30 cellular contexts compared by ENCODE assay signal in genomic region chr1:234929369-234929768, GRCh38.
DNase-seq lines count a peak whose midpoint lies in the region; ATAC-seq and TF ChIP-seq lines count a peak whose summit lies in the region.
"Had no signal": no experiment of that assay in that cellular context is flagged by ENCODE, and none has a peak within 500 bp of the region (broad histone marks: within the 10 kb centered on the region; RNA-seq: fewer than 3 reads in every experiment).

No MANE protein-coding gene starts in this region.

- 0 out of 22 replicates have a peak overlapping the region, but pooled peaks of 1 of the 11 experiments have one; percentile 8 for H3K9ac ChIP-seq in BLaER1 treated with 17β-estradiol and CSF1 and Interleukin-3, amounts not matched to agents 10 nM and 100 nM
- H3K9ac ChIP-seq in neural progenitor cell = no peak overlapping the region

- no peak overlapping the region for H3K4me3 Mint-ChIP-seq in activated naive CD8-positive, alpha-beta T cell treated with anti-CD3 and anti-CD28 coated beads, Interleukin-2, amount 10 ng/mL, durations not matched to agents 7 days and 5 days
- no peak overlapping the region for H3K4me3 Mint-ChIP-seq in neural progenitor cell
- H3K4me3 Mint-ChIP-seq: activated T-cell treated with anti-CD3 and anti-CD28 coated beads, Interleukin-2, amount 50 U/mL, for 4 hours; CD8-positive, alpha-beta memory T cell had no signal

- no peaks in the 10 kb centered on the region for H3K27me3 Mint-ChIP-seq in activated naive CD8-positive, alpha-beta T cell treated with anti-CD3 and anti-CD28 coated beads, Interleukin-2, amount 10 ng/mL, durations not matched to agents 7 days and 5 days
- peaks cover 4% of the 10 kb centered on the region for H3K27me3 Mint-ChIP-seq in neural progenitor cell (ENCODE audit: insufficient read depth, low read depth)
- H3K27me3 Mint-ChIP-seq: CD8-positive, alpha-beta memory T cell; progenitor cell of endocrine pancreas had no signal

- no peaks in the 10 kb centered on the region for H3K9me3 Mint-ChIP-seq in activated naive CD8-positive, alpha-beta T cell treated with anti-CD3 and anti-CD28 coated beads, Interleukin-2, amount 10 ng/mL, durations not matched to agents 7 days and 5 days
- no peaks in the 10 kb centered on the region for H3K9me3 Mint-ChIP-seq in neural progenitor cell
- H3K9me3 Mint-ChIP-seq: activated T-cell treated with anti-CD3 and anti-CD28 coated beads, Interleukin-2, amount 50 U/mL, for 4 hours had no signal

- no peaks in the 10 kb centered on the region for H3K36me3 ChIP-seq in BLaER1 treated with 17β-estradiol and CSF1 and Interleukin-3, amounts not matched to agents 10 nM and 100 nM
- H3K36me3 ChIP-seq in neural progenitor cell = no peaks in the 10 kb centered on the region
- H3K36me3 ChIP-seq: heart left ventricle, neutrophil, sigmoid colon, tibial artery had no signal

- no peaks in the 10 kb centered on the region for H3F3A ChIP-seq in neural progenitor cell (ENCODE audit: low read depth)

- H3K27ac ChIP-seq in BLaER1 treated with 17β-estradiol and CSF1 and Interleukin-3, amounts not matched to agents 10 nM and 100 nM = peak overlapping the region in 3 of 11 experiments; percentile 0 to 26 (median 4); a peak in 3 of 22 replicates
- H3K27ac ChIP-seq in neural progenitor cell = no peak overlapping the region
- H3K27ac ChIP-seq: heart left ventricle, HL-60, neutrophil, sigmoid colon, SK-N-MC, tibial artery had no signal

- no peaks in the 10 kb centered on the region for H3K27me3 ChIP-seq in BLaER1 treated with 17β-estradiol and CSF1 and Interleukin-3, amounts not matched to agents 10 nM and 100 nM
- no peaks in the 10 kb centered on the region for H3K27me3 ChIP-seq in neural progenitor cell
- H3K27me3 ChIP-seq: heart left ventricle, neutrophil, sigmoid colon, tibial artery had no signal

- no peak overlapping the region for H3K4me3 ChIP-seq in BLaER1 treated with 17β-estradiol and CSF1 and Interleukin-3, amounts not matched to agents 10 nM and 100 nM
- H3K4me3 ChIP-seq in neural progenitor cell = no peak overlapping the region
- H3K4me3 ChIP-seq: heart left ventricle, sigmoid colon, SK-N-MC, tibial artery had no signal

- H3K79me2 ChIP-seq in neural progenitor cell (ENCODE audit: low read depth) = no peaks in the 10 kb centered on the region

- H3K27ac Mint-ChIP-seq in activated naive CD8-positive, alpha-beta T cell treated with anti-CD3 and anti-CD28 coated beads, Interleukin-2, amount 10 ng/mL, durations not matched to agents 7 days and 5 days = peak overlapping the region; percentile 67
- peak overlapping the region; percentile 53 for H3K27ac Mint-ChIP-seq in neural progenitor cell

- H3K4me1 ChIP-seq in BLaER1 treated with 17β-estradiol and CSF1 and Interleukin-3, amounts not matched to agents 10 nM and 100 nM = peaks cover 70 to 100% (median 84%) of the 10 kb centered on the region in 10 experiments
- H3K4me1 ChIP-seq in neural progenitor cell = peaks cover 24% of the 10 kb centered on the region

- no peak for TF ChIP-seq CTCF in neural progenitor cell (IDR thresholded peaks at IDR 0.05)

- ATAC-seq in activated naive CD8-positive, alpha-beta T cell treated with anti-CD3 and anti-CD28 coated beads, Interleukin-2, amount 10 ng/mL, durations not matched to agents 7 days and 5 days (ENCODE audit: low read depth) = no peak
- ATAC-seq in HG03025 (IDR thresholded peaks at IDR 0.05; ENCODE audit: low FRiP score, unreplicated experiment) = no peak
- ATAC-seq: activated T-cell treated with anti-CD3 and anti-CD28 coated beads, Interleukin-2, amount 50 U/mL, for 4 hours; heart left ventricle had no signal

- peaks cover 59% of the 10 kb centered on the region for H3K4me1 Mint-ChIP-seq in activated naive CD8-positive, alpha-beta T cell treated with anti-CD3 and anti-CD28 coated beads, Interleukin-2, amount 10 ng/mL, durations not matched to agents 7 days and 5 days
- H3K4me1 Mint-ChIP-seq in neural progenitor cell = peaks cover 67% of the 10 kb centered on the region

- DNase-seq in activated CD4-positive, alpha-beta T cell treated with anti-CD3 and anti-CD28 coated beads for 48 hours = peak; percentile 1
- DNase-seq in activated CD4-positive, alpha-beta T cell treated with anti-CD3 and anti-CD28 coated beads, Interleukin-2, amount 50 U/mL, for 48 hours = no peak
- no peak for DNase-seq in activated naive CD8-positive, alpha-beta T cell treated with anti-CD3 and anti-CD28 coated beads, Interleukin-2, amount 10 ng/mL, durations not matched to agents 7 days and 5 days
- no peak for DNase-seq in neural progenitor cell (ENCODE audit: low spot score)
- DNase-seq in KG1 (lab: John Stamatoyannopoulos, UW) = no peak
- no peak for DNase-seq in hippocampal formation (lab: John Stamatoyannopoulos, UW)
- DNase-seq: activated naive CD4-positive, alpha-beta T cell treated with Interleukin-2 at 50 U/mL for 16 hours; activated T-cell treated with anti-CD3 and anti-CD28 coated beads, Interleukin-2, amount 50 U/mL, for 4 hours; AML-193; anterior cingulate cortex; CD8-positive, alpha-beta memory T cell; cortex of kidney; DMS153; foreskin fibroblast; GOT3; Kasumi-1; kidney glomerular epithelial cell; NCI-H1436; NCI-H2107; NCI-H446 treated with DMSO at 0.1 percent for 48 hours; sigmoid colon; stimulated activated CD4-positive, alpha-beta T cell treated with anti-CD3 and anti-CD28 coated beads, Interleukin-15, amount 100 ng/mL, for 24 hours had no signal

- H4K20me1 ChIP-seq in BLaER1 treated with 17β-estradiol and CSF1 and Interleukin-3, amounts not matched to agents 10 nM and 100 nM = no peaks in the 10 kb centered on the region
- no peaks in the 10 kb centered on the region for H4K20me1 ChIP-seq in neural progenitor cell (ENCODE audit: low read depth)

- H3K4me2 ChIP-seq in BLaER1 treated with 17β-estradiol and CSF1 and Interleukin-3, amounts not matched to agents 10 nM and 100 nM = peak overlapping the region in 10 of 11 experiments; percentile 37 to 94 (median 85); a peak in 15 of 22 replicates
- H3K4me2 ChIP-seq in neural progenitor cell = no peak overlapping the region

- POLR2A ChIA-PET in activated naive CD8-positive, alpha-beta T cell treated with anti-CD3 and anti-CD28 coated beads, Interleukin-2, amount 10 ng/mL, durations not matched to agents 7 days and 5 days (lab: Charles Lee) = interaction anchor here (1.3 to 7.1 kb wide), 3 partner anchors 33 to 318 kb away, joined by 4 to 39 read pairs (median 12); partner anchors contain the start of gene IRF2BP2

- H3K9me3 ChIP-seq in BLaER1 treated with 17β-estradiol and CSF1 and Interleukin-3, amounts not matched to agents 10 nM and 100 nM (replicated peaks in 1 of 11) = peaks cover 0 to 7% (median 0%) of the 10 kb centered on the region in 11 experiments; a peak in 3 of 22 replicates
- no peaks in the 10 kb centered on the region for H3K9me3 ChIP-seq in neural progenitor cell (ENCODE audit: low read depth)
- H3K9me3 ChIP-seq: heart left ventricle, neutrophil, sigmoid colon, tibial artery had no signal

- no peak overlapping the region for H2AFZ ChIP-seq in neural progenitor cell (replicated peaks)

- H3K36me3 Mint-ChIP-seq in activated naive CD8-positive, alpha-beta T cell treated with anti-CD3 and anti-CD28 coated beads, Interleukin-2, amount 10 ng/mL, durations not matched to agents 7 days and 5 days = no peaks in the 10 kb centered on the region
- no peaks in the 10 kb centered on the region for H3K36me3 Mint-ChIP-seq in neural progenitor cell
- H3K36me3 Mint-ChIP-seq: CD8-positive, alpha-beta memory T cell had no signal
